ENCODE assay signal across 1 cellular context in genomic region chr1:58858344-58858673, GRCh38.
TF ChIP-seq lines count a peak whose summit lies in the region.

No MANE protein-coding gene starts in this region.

TF ChIP-seq in GM23338, 12 proteins besides CTCF, POLR2A, EP300 and RAD21 (continued from another document):
- no peak for TF ChIP-seq JUNB (IDR thresholded peaks at IDR 0.05; ENCODE audit: unreplicated experiment)
- TF ChIP-seq ETS1 (IDR thresholded peaks at IDR 0.05): no peak
- no peak for TF ChIP-seq POLR2AphosphoS5 (IDR thresholded peaks at IDR 0.05; ENCODE audit: low read depth)
